Comparison of ENCODE assay signal across 17 cellular contexts in genomic region chr17:76723812-76724211, GRCh38. TPM values are rescaled to one million over a fixed set of nuclear protein-coding genes. Genes with fewer than 3 reads are reported as not detected.
DNase-seq lines count a peak whose midpoint lies in the region; ATAC-seq, FAIRE-seq and TF ChIP-seq lines count a peak whose summit lies in the region.
"Had no signal": no experiment of that assay in that cellular context is flagged by ENCODE, and none has a peak within 500 bp of the region (broad histone marks: within the 10 kb centered on the region; RNA-seq: fewer than 3 reads in every experiment).

No MANE protein-coding gene starts in this region.

- POLR2A ChIA-PET in GM12878 (lab: Charles Lee): no interaction called here

- H3K79me2 ChIP-seq in DND-41 (ENCODE audit: insufficient read depth, low read length): peaks cover 67% of the 10 kb centered on the region
- peaks cover 51% of the 10 kb centered on the region for H3K79me2 ChIP-seq in GM12878 (ENCODE audit: control insufficient read depth, insufficient read depth, low read length)

- peaks cover 48% of the 10 kb centered on the region for H3K4me1 Mint-ChIP-seq in activated T-cell treated with anti-CD3 and anti-CD28 coated beads, Interleukin-2, amount 50 U/mL, for 72 hours (ENCODE audit: low read depth)

- TF ChIP-seq POLR2A in GM12878 (IDR thresholded peaks at IDR 0.05; ENCODE audit: low read depth, low read length): no peak
- no peak for TF ChIP-seq POLR2A in sigmoid colon (IDR thresholded peaks at IDR 0.05)

- H3K4me3 Mint-ChIP-seq in activated T-cell treated with anti-CD3 and anti-CD28 coated beads, Interleukin-2, amount 50 U/mL, for 72 hours: no peak overlapping the region

- H3K27ac Mint-ChIP-seq in activated T-cell treated with anti-CD3 and anti-CD28 coated beads, Interleukin-2, amount 50 U/mL, for 72 hours: no peak overlapping the region

- H3K27me3 ChIP-seq in DND-41 (ENCODE audit: insufficient read depth, low read length, poor library complexity) (no peaks in the 10 kb centered on the region), GM12878 (replicated peaks in 1 of 2; ENCODE audit: control insufficient read depth in 2 of 2, insufficient read depth in 2 of 2, low read length in 1 of 2) (no peaks in the 10 kb centered on the region), sigmoid colon (no peaks in the 10 kb centered on the region)
- H3K27me3 ChIP-seq: thyroid gland had no signal

- no peak for FAIRE-seq in GM12878 (lab: Jason Lieb, UNC)
- FAIRE-seq: GM18507, islet of Langerhans had no signal

- no peaks in the 10 kb centered on the region for H3K9me3 Mint-ChIP-seq in activated T-cell treated with anti-CD3 and anti-CD28 coated beads, Interleukin-2, amount 50 U/mL, for 72 hours
- H3K9me3 Mint-ChIP-seq: activated T-cell treated with anti-CD3 and anti-CD28 coated beads, Interleukin-2, amount 50 U/mL, for 4 hours; CD4-positive, alpha-beta memory T cell had no signal

- H3K4me3 ChIP-seq in DND-41 (ENCODE audit: low read depth in 1 of 2, low read length in 2 of 2): no peak overlapping the region
- no peak overlapping the region for H3K4me3 ChIP-seq in GM12878
- no peak overlapping the region for H3K4me3 ChIP-seq in sigmoid colon
- H3K4me3 ChIP-seq: lung, thyroid gland had no signal

- H3K36me3 Mint-ChIP-seq in activated T-cell treated with anti-CD3 and anti-CD28 coated beads, Interleukin-2, amount 50 U/mL, for 72 hours (ENCODE audit: insufficient read depth in 2 of 2): peaks cover 17 to 47% of the 10 kb centered on the region in 2 donors

- ATAC-seq in activated T-cell treated with anti-CD3 and anti-CD28 coated beads, Interleukin-2, amount 50 U/mL, for 72 hours (replicated peaks in 1 of 2): no peak
- ATAC-seq in DND-41 (ENCODE audit: insufficient read depth, low read depth) (no peak), GM12878 (no peak)
- ATAC-seq: activated T-cell treated with anti-CD3 and anti-CD28 coated beads, Interleukin-2, amount 50 U/mL, for 4 hours; Panc1 had no signal

- H3K4me1 ChIP-seq in DND-41 (ENCODE audit: insufficient read depth, low read length): peaks cover 47% of the 10 kb centered on the region
- no peaks in the 10 kb centered on the region for H3K4me1 ChIP-seq in GM12878 (ENCODE audit: control insufficient read depth, insufficient read depth, low read length)
- peaks cover 0 to 61% (median 48%) of the 10 kb centered on the region in 4 donors for H3K4me1 ChIP-seq in sigmoid colon

- peak; percentile 12 for DNase-seq in activated T-cell treated with anti-CD3 and anti-CD28 coated beads, Interleukin-2, amount 50 U/mL, for 1 hour
- no peak for DNase-seq in activated T-cell treated with anti-CD3 and anti-CD28 coated beads, Interleukin-2, amount 50 U/mL, for 72 hours
- DNase-seq in DND-41 (no peak), GM12878 (ENCODE audit: low read depth, low spot score) (no peak), sigmoid colon (no peak), GOT3 (lab: John Stamatoyannopoulos, UW) (no peak), NCI-H345 (lab: John Stamatoyannopoulos, UW) (no peak)
- DNase-seq in activated CD4-positive, alpha-beta T cell treated with anti-CD3 and anti-CD28 coated beads for 1 hour: no peak
- DNase-seq: activated T-cell treated with anti-CD3 and anti-CD28 coated beads, Interleukin-2, amount 50 U/mL, for 4 hours; CD4-positive, alpha-beta memory T cell; NCI-H1436 treated with DMSO at 0.1 percent for 48 hours; NCI-H82; thyroid gland had no signal

- TF ChIP-seq CTCF in DND-41 (IDR thresholded peaks at IDR 0.05; ENCODE audit: borderline replicate concordance, extremely low read depth, low read length, poor library complexity, severe bottlenecking) (no peak), GM12878 (IDR thresholded peaks at IDR 0.05 in 2 of 3, conservative IDR thresholded peaks at IDR 0.05 in 1 of 3; ENCODE audit: control insufficient read depth in 2 of 3, extremely low read depth in 1 of 3, insufficient read depth in 1 of 3, low read depth in 3 of 3, low read length in 3 of 3) (no peak), sigmoid colon (IDR thresholded peaks at IDR 0.05) (no peak)

- in situ Hi-C loops in GM12878 (cut with MboI): no loop called here

- RAD21 ChIA-PET in GM12878 (lab: Charles Lee; ENCODE audit: unreplicated experiment): no interaction called here

- CTCF ChIA-PET in GM12878 (lab: Yijun Ruan, JAX): interaction anchor here (1.4 to 7.2 kb wide), 3 partner anchors 9 to 43 kb away, joined by 6 to 65 read pairs (median 6); no protein-coding TSS in a partner anchor

- H4K20me1 ChIP-seq in DND-41 (ENCODE audit: insufficient read depth, low read length): peaks cover 15% of the 10 kb centered on the region; the same call in 1 of the 2 replicates
- H4K20me1 ChIP-seq in GM12878 (ENCODE audit: control insufficient read depth, insufficient read depth): no peaks in the 10 kb centered on the region

- H3K36me3 ChIP-seq in DND-41 (ENCODE audit: insufficient read depth, low read length) (peaks cover 66% of the 10 kb centered on the region), GM12878 (ENCODE audit: control insufficient read depth in 2 of 2, insufficient read depth in 2 of 2, low read length in 1 of 2) (peaks cover 7 to 24% of the 10 kb centered on the region in 2 experiments), sigmoid colon (peaks cover 35 to 60% (median 59%) of the 10 kb centered on the region in 4 donors)

- no peak for TF ChIP-seq RAD21 in GM12878 (IDR thresholded peaks at IDR 0.05; ENCODE audit: insufficient read depth, low read depth, low read length)

- no peak overlapping the region for H3K9ac ChIP-seq in DND-41 (ENCODE audit: low read depth, low read length)
- H3K9ac ChIP-seq in GM12878 (ENCODE audit: control insufficient read depth, insufficient read depth, low read length): no peak overlapping the region

- TF ChIP-seq EP300 in GM12878 (IDR thresholded peaks at IDR 0.05; ENCODE audit: borderline replicate concordance in 1 of 2, control insufficient read depth in 1 of 2, low read depth in 2 of 2, low read length in 2 of 2) (no peak), sigmoid colon (IDR thresholded peaks at IDR 0.05) (no peak)

- BruUV-seq in GM12878 (replicated peaks; lab: Mats Ljungman, UMichigan): TSS peak; percentile 25

- no peak overlapping the region for H2AFZ ChIP-seq in DND-41 (ENCODE audit: low read depth, low read length)
- H2AFZ ChIP-seq in GM12878 (ENCODE audit: control insufficient read depth, low read depth, low read length): no peak overlapping the region

- no peak overlapping the region for H3K27ac ChIP-seq in DND-41 (ENCODE audit: low read length)
- no peak overlapping the region for H3K27ac ChIP-seq in GM12878 (ENCODE audit: control insufficient read depth, insufficient read depth)
- peak overlapping the region in 3 of 4 donors; percentile 98 to 100 (median 99) for H3K27ac ChIP-seq in sigmoid colon
- H3K27ac ChIP-seq: thyroid gland had no signal

- intact Hi-C loops in GM12878 (cut with micrococcal nuclease; ENCODE audit: unreplicated experiment) (no loop called here), sigmoid colon (cut with DNase I) (no loop called here)

- SMC1A ChIA-PET in GM12878 (lab: Charles Lee; ENCODE audit: uncharacterized antibody, unreplicated experiment): no interaction called here

- WGBS in GM12878 (ENCODE audit: insufficient coverage, insufficient replicate concordance, low lambda C conversion rate, missing lambda C conversion rate): 97% methylated on average over 9 of the region's 9 CpGs
- WGBS in sigmoid colon, 2 donors: 97 to 98% methylated on average over 9 of the region's 9 CpGs

- H3K4me2 ChIP-seq in DND-41 (ENCODE audit: insufficient read depth, low read length): peak overlapping the region; percentile 43
- 0 out of 2 replicates have a peak overlapping the region, but pooled peaks have one; percentile 7 for H3K4me2 ChIP-seq in GM12878 (ENCODE audit: control insufficient read depth, insufficient read depth)

- no peaks in the 10 kb centered on the region for H3K9me3 ChIP-seq in DND-41 (ENCODE audit: insufficient read depth, low read length, severe bottlenecking)
- no peaks in the 10 kb centered on the region for H3K9me3 ChIP-seq in GM12878 (replicated peaks; ENCODE audit: control insufficient read depth, insufficient read depth, low read length)
- no peaks in the 10 kb centered on the region for H3K9me3 ChIP-seq in sigmoid colon
- H3K9me3 ChIP-seq: thyroid gland had no signal

- no peaks in the 10 kb centered on the region for H3K27me3 Mint-ChIP-seq in activated T-cell treated with anti-CD3 and anti-CD28 coated beads, Interleukin-2, amount 50 U/mL, for 72 hours (ENCODE audit: low read depth)
- H3K27me3 Mint-ChIP-seq: CD4-positive, alpha-beta memory T cell had no signal

RNA-seq across cellular contexts. Expression of gene JMJD6, which starts 2.6 kb away (rescaled TPM):
- 10 to 100 TPM; 56.5 to 67.2 TPM for total RNA-seq in activated T-cell treated with anti-CD3 and anti-CD28 coated beads, Interleukin-2, amount 50 U/mL, for 72 hours
- 22.2 and 23.3 TPM in 2 replicates for total RNA-seq in GM12878 (2013; cell fraction: nucleolus; rRNA removed)
- total RNA-seq in GM12878 (2014; rRNA removed) (17.0 and 18.2 TPM in 2 replicates), GM12878 (2014; rRNA removed; fragmentation: Illumina TruSeq; extraction: Trizol) (16.7 and 19.2 TPM in 2 replicates), GM12878 (2021) (26.8 and 30.4 TPM in 2 replicates), sigmoid colon (10 to 100 TPM; 21.3 to 37.3 (median 28.9) TPM)
- polyA plus RNA-seq in GM12878 (2011; ENCODE audit: low read depth): 18.4 TPM
- polyA plus RNA-seq in GM12878 (2011; rRNA removed) (12.5 and 22.5 TPM in 2 replicates), GM12878 (2014; fragmentation: Illumina TruSeq; extraction: Trizol) (19.1 and 21.8 TPM in 2 replicates), GM12878 (2014; fragmentation: Nextera tagmentation; extraction: Ambion mirVana) (1 to 10 TPM; 1.2 to 6.5 TPM), GM12878 (2014; rRNA removed) (24.2 and 27.6 TPM in 2 replicates), GM12878 (2016; fragmentation: Nextera tagmentation; extraction: Ambion mirVana) (10 to 100 TPM; 32.6 to 36.0 TPM), sigmoid colon (10 to 100 TPM; 24.0 to 28.9 (median 24.8) TPM)
- 27.6 and 31.8 TPM in 2 replicates for polyA plus RNA-seq in GM12878 (2011; cell fraction: cytosol; rRNA removed)
- 66.5 and 72.0 TPM in 2 replicates for polyA plus RNA-seq in GM12878 (2011; cell fraction: nucleus; rRNA removed)
- 22.8 and 29.0 TPM in 2 replicates for polyA plus RNA-seq in GM12878 (2012)
- polyA minus RNA-seq in GM12878 (2011; rRNA and poly(A)+ RNA removed): 9.0 and 10.2 TPM in 2 replicates
- 6.4 and 6.7 TPM in 2 replicates for polyA minus RNA-seq in GM12878 (2011; cell fraction: cytosol; rRNA and poly(A)+ RNA removed)
- 10.4 and 16.3 TPM in 2 replicates for polyA minus RNA-seq in GM12878 (2011; cell fraction: nucleus; rRNA and poly(A)+ RNA removed)

RNA-seq across cellular contexts. Expression of gene METTL23, which starts 2.8 kb away (rescaled TPM):
- 10 to 100 TPM; 25.4 to 30.7 TPM for total RNA-seq in activated T-cell treated with anti-CD3 and anti-CD28 coated beads, Interleukin-2, amount 50 U/mL, for 72 hours
- 24.5 and 25.5 TPM in 2 replicates for total RNA-seq in GM12878 (2013; cell fraction: nucleolus; rRNA removed)
- total RNA-seq in GM12878 (2014; rRNA removed): 32.0 and 33.4 TPM in 2 replicates
- 23.2 and 26.7 TPM in 2 replicates for total RNA-seq in GM12878 (2014; rRNA removed; fragmentation: Illumina TruSeq; extraction: Trizol)
- 25.6 and 28.0 TPM in 2 replicates for total RNA-seq in GM12878 (2021)
- polyA plus RNA-seq in GM12878 (2011; ENCODE audit: low read depth): 43.8 TPM
- 52.0 and 64.0 TPM in 2 replicates for polyA plus RNA-seq in GM12878 (2011; rRNA removed)
- polyA plus RNA-seq in GM12878 (2011; cell fraction: cytosol; rRNA removed): 31.3 and 35.8 TPM in 2 replicates
- polyA plus RNA-seq in GM12878 (2011; cell fraction: nucleus; rRNA removed): 27.8 and 36.4 TPM in 2 replicates
- 36.6 and 41.5 TPM in 2 replicates for polyA plus RNA-seq in GM12878 (2012)
- polyA plus RNA-seq in GM12878 (2014; fragmentation: Illumina TruSeq; extraction: Trizol): 29.9 and 44.8 TPM in 2 replicates
- polyA plus RNA-seq in GM12878 (2014; fragmentation: Nextera tagmentation; extraction: Ambion mirVana): 10 to 100 TPM; 27.3 to 29.4 TPM
- polyA plus RNA-seq in GM12878 (2014; rRNA removed): 35.0 and 42.7 TPM in 2 replicates
- polyA plus RNA-seq in GM12878 (2016; fragmentation: Nextera tagmentation; extraction: Ambion mirVana): 10 to 100 TPM; 61.4 to 61.5 TPM
- 17.4 and 21.7 TPM in 2 replicates for polyA minus RNA-seq in GM12878 (2011; rRNA and poly(A)+ RNA removed)
- polyA minus RNA-seq in GM12878 (2011; cell fraction: cytosol; rRNA and poly(A)+ RNA removed): 5.7 and 7.1 TPM in 2 replicates
- 10.8 and 11.2 TPM in 2 replicates for polyA minus RNA-seq in GM12878 (2011; cell fraction: nucleus; rRNA and poly(A)+ RNA removed)
- 10 to 100 TPM; 13.6 to 32.5 (median 20.8) TPM for total RNA-seq in sigmoid colon
- polyA plus RNA-seq in sigmoid colon: 10 to 100 TPM; 25.7 to 34.8 (median 33.6) TPM

RNA-seq across cellular contexts. Expression of gene MXRA7, which starts 13.0 kb away (rescaled TPM):
- total RNA-seq in activated T-cell treated with anti-CD3 and anti-CD28 coated beads, Interleukin-2, amount 50 U/mL, for 72 hours: 10 to 100 TPM; 17.4 to 21.8 TPM
- 0.33 and 0.54 TPM in 2 replicates for total RNA-seq in GM12878 (2013; cell fraction: nucleolus; rRNA removed)
- total RNA-seq in GM12878 (2014; rRNA removed) (0.56 and 1.9 TPM in 2 replicates), GM12878 (2014; rRNA removed; fragmentation: Illumina TruSeq; extraction: Trizol) (0.49 and 0.60 TPM in 2 replicates), GM12878 (2021) (1.1 and 1.3 TPM in 2 replicates), sigmoid colon (100 to 1,000 TPM; 327 to 428 (median 348) TPM)
- 0.50 TPM for polyA plus RNA-seq in GM12878 (2011; ENCODE audit: low read depth)
- polyA plus RNA-seq in GM12878 (2011; rRNA removed) (0.15 and 0.30 TPM in 2 replicates), GM12878 (2014; fragmentation: Illumina TruSeq; extraction: Trizol) (0.96 and 3.4 TPM in 2 replicates), GM12878 (2014; fragmentation: Nextera tagmentation; extraction: Ambion mirVana) (under 1 TPM; 0.03 to 0.16 TPM), GM12878 (2014; rRNA removed) (0.48 and 2.0 TPM in 2 replicates), GM12878 (2016; fragmentation: Nextera tagmentation; extraction: Ambion mirVana) (under 1 TPM; 0.08 to 0.18 TPM), sigmoid colon (100 to 1,000 TPM in 1 of 3 donors, 10 to 100 TPM in 1, 1 to 10 TPM in 1; 8.3 to 109 (median 35.3) TPM)
- polyA plus RNA-seq in GM12878 (2011; cell fraction: cytosol; rRNA removed): 0.03 and 0.06 TPM in 2 replicates
- polyA plus RNA-seq in GM12878 (2011; cell fraction: nucleus; rRNA removed): 0.06 and 0.07 TPM in 2 replicates
- 0.66 and 0.87 TPM in 2 replicates for polyA plus RNA-seq in GM12878 (2012)
- 0.10 TPM in 1 of 2 replicates, not detected in the other for polyA minus RNA-seq in GM12878 (2011; rRNA and poly(A)+ RNA removed)
- polyA minus RNA-seq in GM12878 (2011; cell fraction: cytosol; rRNA and poly(A)+ RNA removed): not detected in 2 replicates
- not detected in 2 replicates for polyA minus RNA-seq in GM12878 (2011; cell fraction: nucleus; rRNA and poly(A)+ RNA removed)

RNA-seq across cellular contexts. Expression of gene SRSF2, which starts 13.3 kb away (rescaled TPM):
- 100 to 1,000 TPM; 260 to 275 TPM for total RNA-seq in activated T-cell treated with anti-CD3 and anti-CD28 coated beads, Interleukin-2, amount 50 U/mL, for 72 hours
- total RNA-seq in GM12878 (2013; cell fraction: nucleolus; rRNA removed): 562 and 723 TPM in 2 replicates
- total RNA-seq in GM12878 (2014; rRNA removed): 640 and 710 TPM in 2 replicates
- total RNA-seq in GM12878 (2014; rRNA removed; fragmentation: Illumina TruSeq; extraction: Trizol): 257 and 261 TPM in 2 replicates
- total RNA-seq in GM12878 (2021): 532 and 545 TPM in 2 replicates
- polyA plus RNA-seq in GM12878 (2011; ENCODE audit: low read depth): 168 TPM
- 484 and 614 TPM in 2 replicates for polyA plus RNA-seq in GM12878 (2011; rRNA removed)
- 262 and 617 TPM in 2 replicates for polyA plus RNA-seq in GM12878 (2011; cell fraction: cytosol; rRNA removed)
- polyA plus RNA-seq in GM12878 (2011; cell fraction: nucleus; rRNA removed): 1,271 and 1,407 TPM in 2 replicates
- polyA plus RNA-seq in GM12878 (2012): 265 and 285 TPM in 2 replicates
- polyA plus RNA-seq in GM12878 (2014; fragmentation: Illumina TruSeq; extraction: Trizol): 414 and 418 TPM in 2 replicates
- 100 to 1,000 TPM; 225 to 363 TPM for polyA plus RNA-seq in GM12878 (2014; fragmentation: Nextera tagmentation; extraction: Ambion mirVana)
- 795 and 1,321 TPM in 2 replicates for polyA plus RNA-seq in GM12878 (2014; rRNA removed)
- polyA plus RNA-seq in GM12878 (2016; fragmentation: Nextera tagmentation; extraction: Ambion mirVana): 100 to 1,000 TPM; 392 to 407 TPM
- 114 and 147 TPM in 2 replicates for polyA minus RNA-seq in GM12878 (2011; rRNA and poly(A)+ RNA removed)
- 187 and 201 TPM in 2 replicates for polyA minus RNA-seq in GM12878 (2011; cell fraction: cytosol; rRNA and poly(A)+ RNA removed)
- polyA minus RNA-seq in GM12878 (2011; cell fraction: nucleus; rRNA and poly(A)+ RNA removed): 579 and 952 TPM in 2 replicates
- 100 to 1,000 TPM; 123 to 229 (median 129) TPM for total RNA-seq in sigmoid colon
- polyA plus RNA-seq in sigmoid colon: 100 to 1,000 TPM in 2 of 3 donors, 10 to 100 TPM in 1; 87.9 to 187 (median 107) TPM

RNA-seq across cellular contexts. Expression of gene MFSD11, which starts 14.1 kb away (rescaled TPM):
- 10 to 100 TPM; 34.8 to 43.1 TPM for total RNA-seq in activated T-cell treated with anti-CD3 and anti-CD28 coated beads, Interleukin-2, amount 50 U/mL, for 72 hours
- total RNA-seq in GM12878 (2013; cell fraction: nucleolus; rRNA removed): 116 TPM in 2 replicates
- total RNA-seq in GM12878 (2014; rRNA removed): 18.9 and 21.1 TPM in 2 replicates
- total RNA-seq in GM12878 (2014; rRNA removed; fragmentation: Illumina TruSeq; extraction: Trizol): 13.0 and 13.7 TPM in 2 replicates
- 13.6 and 13.9 TPM in 2 replicates for total RNA-seq in GM12878 (2021)
- polyA plus RNA-seq in GM12878 (2011; ENCODE audit: low read depth): 11.4 TPM
- polyA plus RNA-seq in GM12878 (2011; rRNA removed): 19.4 TPM in 2 replicates
- polyA plus RNA-seq in GM12878 (2011; cell fraction: cytosol; rRNA removed): 16.8 and 18.3 TPM in 2 replicates
- polyA plus RNA-seq in GM12878 (2011; cell fraction: nucleus; rRNA removed): 34.5 and 35.2 TPM in 2 replicates
- polyA plus RNA-seq in GM12878 (2012): 11.9 and 14.2 TPM in 2 replicates
- polyA plus RNA-seq in GM12878 (2014; fragmentation: Illumina TruSeq; extraction: Trizol): 10.0 and 11.0 TPM in 2 replicates
- polyA plus RNA-seq in GM12878 (2014; fragmentation: Nextera tagmentation; extraction: Ambion mirVana): 10 to 100 TPM; 11.2 to 15.8 TPM
- 15.3 and 16.5 TPM in 2 replicates for polyA plus RNA-seq in GM12878 (2014; rRNA removed)
- 10 to 100 TPM; 17.0 to 19.0 TPM for polyA plus RNA-seq in GM12878 (2016; fragmentation: Nextera tagmentation; extraction: Ambion mirVana)
- polyA minus RNA-seq in GM12878 (2011; rRNA and poly(A)+ RNA removed): 35.3 and 45.0 TPM in 2 replicates
- 6.8 and 11.8 TPM in 2 replicates for polyA minus RNA-seq in GM12878 (2011; cell fraction: cytosol; rRNA and poly(A)+ RNA removed)
- 21.5 and 37.0 TPM in 2 replicates for polyA minus RNA-seq in GM12878 (2011; cell fraction: nucleus; rRNA and poly(A)+ RNA removed)
- total RNA-seq in sigmoid colon: 10 to 100 TPM; 27.5 to 46.2 (median 41.7) TPM
- polyA plus RNA-seq in sigmoid colon: 10 to 100 TPM in 1 of 3 donors, 1 to 10 TPM in 2; 6.6 to 22.1 (median 6.9) TPM

Comparison
In these comparisons a context has a peak if more than half of its experiments do, and no peak if none do; other contexts are left out.
1. H3K27ac ChIP-seq: peak in sigmoid colon (3 of 4); none in DND-41 (single experiment) and GM12878 (single experiment).
2. RNA of gene MXRA7, which starts 13.0 kb away (total RNA-seq): 327 to 428 TPM in sigmoid colon; 17.4 to 21.8 TPM in activated T-cell treated with anti-CD3 and anti-CD28 coated beads, Interleukin-2, amount 50 U/mL, for 72 hours and 0.33 to 1.9 TPM in GM12878; every median in the first group is over 10 times any median in the second.